In genomic region chr2:3461781-3462492, GRCh38 we compare ENCODE assay signal across 8 cellular contexts. TPM values are rescaled to one million over a fixed set of nuclear protein-coding genes. Genes with fewer than 3 reads are reported as not detected.
DNase-seq lines count a peak whose midpoint lies in the region; ATAC-seq, FAIRE-seq and TF ChIP-seq lines count a peak whose summit lies in the region.

No MANE protein-coding gene starts in this region.

- H3K27ac ChIP-seq in brain microvascular endothelial cell (no peak overlapping the region), kidney (ENCODE audit: low read depth in 2 of 2, low read length in 2 of 2) (peak overlapping the region; percentile 74 to 81)

- H3K36me3 ChIP-seq in brain microvascular endothelial cell (replicated peaks) (peaks cover 12% of the 10 kb centered on the region), kidney (ENCODE audit: control insufficient read depth in 1 of 2, insufficient read depth in 2 of 2, low read length in 2 of 2) (peaks cover 14 to 43% of the 10 kb centered on the region in 2 donors)

- in situ Hi-C loops in brain microvascular endothelial cell (cut with HindIII; ENCODE audit: low pct_ligation_motif_present, low sequenced_read_pairs) = no loop called here

- peak overlapping the region in 1 of 2 donors; percentile 40 for H3K9ac ChIP-seq in kidney (ENCODE audit: low read length in 2 of 2)

- H3K9me3 ChIP-seq in kidney (ENCODE audit: control insufficient read depth in 1 of 2, low read length in 2 of 2) = no peaks in the 10 kb centered on the region

- H3K4me1 ChIP-seq in kidney (ENCODE audit: control insufficient read depth in 1 of 2, insufficient read depth in 1 of 2, low read depth in 1 of 2, low read length in 2 of 2) = peaks cover 0 to 9% of the 10 kb centered on the region in 2 donors

- no peaks in the 10 kb centered on the region for H3K27me3 ChIP-seq in brain microvascular endothelial cell (replicated peaks)

- H3K4me3 ChIP-seq in brain microvascular endothelial cell (ENCODE audit: low read depth, low read length) (no peak overlapping the region), kidney (ENCODE audit: low read length in 2 of 2) (peak overlapping the region in 1 of 2 donors; percentile 1)

- intact Hi-C loops in kidney (cut with DNase I) = no loop called here

- ATAC-seq in GM19467 (IDR thresholded peaks at IDR 0.05; ENCODE audit: unreplicated experiment) (peak; percentile 68), HG03439 (IDR thresholded peaks at IDR 0.05; ENCODE audit: unreplicated experiment) (peak; percentile 70)
- ATAC-seq in stimulated activated naive CD8-positive, alpha-beta T cell treated with anti-CD3 and anti-CD28 coated beads, Interleukin-15, Interleukin-2, amounts not matched to agents 100 U/mL and 50 U/mL, for 24 hours = no peak

- peak; percentile 77 for TF ChIP-seq CTCF in brain microvascular endothelial cell (IDR thresholded peaks at IDR 0.05; ENCODE audit: low read depth, low read length, missing control alignments)
- TF ChIP-seq CTCF in kidney (IDR thresholded peaks at IDR 0.05; ENCODE audit: borderline replicate concordance, extremely low read depth, insufficient read depth) = peak; percentile 65

- FAIRE-seq in kidney (lab: Jason Lieb, UNC) = peak; percentile 87

- DNase-seq in activated CD8-positive, alpha-beta memory T cell treated with anti-CD3 and anti-CD28 coated beads, Interleukin-2, amount 50 U/mL, for 48 hours = peak; percentile 47
- DNase-seq in activated CD8-positive, alpha-beta memory T cell treated with anti-CD3 and anti-CD28 coated beads for 24 hours = no peak
- DNase-seq in NCI-H82 treated with DMSO at 0.1 percent for 48 hours (lab: John Stamatoyannopoulos, UW; ENCODE audit: unreplicated experiment) (peak; percentile 16), brain microvascular endothelial cell (no peak), kidney (no peak)
- peak; percentile 41 for DNase-seq in stimulated activated naive CD8-positive, alpha-beta T cell treated with anti-CD3 and anti-CD28 coated beads, Interleukin-15, Interleukin-2, amounts not matched to agents 100 U/mL and 50 U/mL, for 24 hours

RNA-seq across cellular contexts. Expression of gene ADI1, which starts 57.4 kb away (rescaled TPM):
- total RNA-seq in kidney = 74.0 TPM
- polyA plus RNA-seq in kidney (ENCODE audit: insufficient read depth, low read depth, low replicate concordance) = 236 TPM

Comparison
In these comparisons a context has a peak if more than half of its experiments do, and no peak if none do; other contexts are left out.
1. DNase-seq: peak in activated CD8-positive, alpha-beta memory T cell treated with anti-CD3 and anti-CD28 coated beads, Interleukin-2, amount 50 U/mL, for 48 hours (single experiment), NCI-H82 treated with DMSO at 0.1 percent for 48 hours (single experiment) and stimulated activated naive CD8-positive, alpha-beta T cell treated with anti-CD3 and anti-CD28 coated beads, Interleukin-15, Interleukin-2, amounts not matched to agents 100 U/mL and 50 U/mL, for 24 hours (single experiment); none in activated CD8-positive, alpha-beta memory T cell treated with anti-CD3 and anti-CD28 coated beads for 24 hours (single experiment), brain microvascular endothelial cell (single experiment) and kidney (single experiment).